In genomic region chr14:65003394-65003793, GRCh38 we compare ENCODE assay signal across 16 cellular contexts. TPM values are rescaled to one million over a fixed set of nuclear protein-coding genes. Genes with fewer than 3 reads are reported as not detected.
DNase-seq lines count a peak whose midpoint lies in the region; ATAC-seq, FAIRE-seq and TF ChIP-seq lines count a peak whose summit lies in the region.
"Had no signal": no experiment of that assay in that cellular context is flagged by ENCODE, and none has a peak within 500 bp of the region (broad histone marks: within the 10 kb centered on the region; RNA-seq: fewer than 3 reads in every experiment).

No MANE protein-coding gene starts in this region.

- intact Hi-C loops in esophagus squamous epithelium (cut with DNase I) = no loop called here
- intact Hi-C loops in heart left ventricle (cut with DNase I) = no loop called here

- H3K27me3 ChIP-seq in astrocyte (ENCODE audit: insufficient read depth, low read length) = no peaks in the 10 kb centered on the region
- no peaks in the 10 kb centered on the region for H3K27me3 ChIP-seq in esophagus squamous epithelium
- no peaks in the 10 kb centered on the region for H3K27me3 ChIP-seq in heart left ventricle
- H3K27me3 ChIP-seq: tibial artery had no signal

- no peaks in the 10 kb centered on the region for H3K36me3 ChIP-seq in astrocyte (ENCODE audit: insufficient read depth, low read length)
- peaks cover 0 to 28% (median 0%) of the 10 kb centered on the region in 3 donors for H3K36me3 ChIP-seq in esophagus squamous epithelium
- H3K36me3 ChIP-seq in heart left ventricle = peaks cover 0 to 23% (median 5%) of the 10 kb centered on the region in 9 donors

- FAIRE-seq in astrocyte (lab: Jason Lieb, UNC) = no peak
- FAIRE-seq: endothelial cell of umbilical vein, H1 had no signal

- H3K9me3 ChIP-seq in astrocyte (ENCODE audit: insufficient read depth, low read depth, low read length) (no peaks in the 10 kb centered on the region), esophagus squamous epithelium (no peaks in the 10 kb centered on the region), heart left ventricle (no peaks in the 10 kb centered on the region)
- H3K9me3 ChIP-seq: tibial artery had no signal

- no peak overlapping the region for H3K4me3 Mint-ChIP-seq in astrocyte (ENCODE audit: unreplicated experiment)
- H3K4me3 Mint-ChIP-seq: brain had no signal

- peak; percentile 64 for ATAC-seq in GM19395 (IDR thresholded peaks at IDR 0.05; ENCODE audit: unreplicated experiment)
- peak; percentile 54 for ATAC-seq in HG03060 (IDR thresholded peaks at IDR 0.05; ENCODE audit: low read depth, unreplicated experiment)
- ATAC-seq in esophagus mucosa = no peak
- no peak for ATAC-seq in heart left ventricle

- H3K27me3 Mint-ChIP-seq in astrocyte (ENCODE audit: low read depth, unreplicated experiment) = no peaks in the 10 kb centered on the region
- H3K27me3 Mint-ChIP-seq: brain had no signal

- TF ChIP-seq POLR2A in esophagus squamous epithelium (IDR thresholded peaks at IDR 0.05) (no peak), heart left ventricle (IDR thresholded peaks at IDR 0.05) (no peak)

- no peaks in the 10 kb centered on the region for H3K9me3 Mint-ChIP-seq in astrocyte (ENCODE audit: unreplicated experiment)
- H3K9me3 Mint-ChIP-seq: brain had no signal

- peaks cover under 1% of the 10 kb centered on the region for H3K36me3 Mint-ChIP-seq in astrocyte (ENCODE audit: low read depth, unreplicated experiment)

- H3K4me2 ChIP-seq in astrocyte (ENCODE audit: low read length) = peak overlapping the region; percentile 38

- TF ChIP-seq CTCF in GM13977 (IDR thresholded peaks at IDR 0.05; ENCODE audit: extremely low read depth, insufficient read depth, missing control alignments) (no peak), astrocyte (IDR thresholded peaks at IDR 0.05; ENCODE audit: insufficient read depth, low read depth, low read length) (no peak), esophagus squamous epithelium (IDR thresholded peaks at IDR 0.05) (no peak), heart left ventricle (IDR thresholded peaks at IDR 0.05) (no peak)

- H3K27ac Mint-ChIP-seq in astrocyte (ENCODE audit: unreplicated experiment) = peak overlapping the region; percentile 49

- H3K9ac ChIP-seq in astrocyte (ENCODE audit: low read length) = no peak overlapping the region

- peaks cover 34% of the 10 kb centered on the region for H3K4me1 Mint-ChIP-seq in astrocyte (ENCODE audit: low read depth, unreplicated experiment)

- WGBS in esophagus squamous epithelium, 2 donors = 78 to 82% methylated on average over 2 of the region's 2 CpGs
- WGBS in heart left ventricle, 4 donors = 87 to 95% (median 95%) methylated on average over 2 of the region's 2 CpGs

- peaks cover 13% of the 10 kb centered on the region for H3K79me2 ChIP-seq in astrocyte (ENCODE audit: insufficient read depth, low read length)

- no peak overlapping the region for H3K27ac ChIP-seq in astrocyte (ENCODE audit: low read depth, low read length)
- H3K27ac ChIP-seq in esophagus squamous epithelium = peak overlapping the region in 1 of 4 donors; percentile 5
- H3K27ac ChIP-seq in heart left ventricle = no peak overlapping the region
- H3K27ac ChIP-seq: C4-2B, tibial artery had no signal

- no peak overlapping the region for H2AFZ ChIP-seq in astrocyte (ENCODE audit: low read depth, low read length)

- in situ Hi-C loops in GM13977 (cut with MboI; ENCODE audit: low pct_unique_long_range_greater_than_20kb, low sequenced_read_pairs, unreplicated experiment) = no loop called here

- H3K4me1 ChIP-seq in astrocyte (ENCODE audit: insufficient read depth, low read length) = peaks cover 34% of the 10 kb centered on the region
- H3K4me1 ChIP-seq in esophagus squamous epithelium = peaks cover 4 to 43% (median 7%) of the 10 kb centered on the region in 3 donors
- peaks cover 0 to 23% (median 1%) of the 10 kb centered on the region in 12 donors for H3K4me1 ChIP-seq in heart left ventricle
- H3K4me1 ChIP-seq: tibial artery had no signal

- H4K20me1 ChIP-seq in astrocyte (ENCODE audit: insufficient read depth, low read length) = no peaks in the 10 kb centered on the region

- peak; percentile 26 for DNase-seq in GM13977 (ENCODE audit: low spot score)
- no peak for DNase-seq in astrocyte (ENCODE audit: low read depth)
- no peak for DNase-seq in esophagus squamous epithelium (lab: John Stamatoyannopoulos, UW)
- DNase-seq in dermis blood vessel endothelial cell = no peak
- no peak for DNase-seq in heart left ventricle
- DNase-seq: activated CD4-positive, alpha-beta T cell treated with anti-CD3 and anti-CD28 coated beads, Interleukin-2, amount 50 U/mL, for 1 hour; midbrain; NCI-H774; tibial artery had no signal

- no peak overlapping the region for H3K4me3 ChIP-seq in astrocyte (ENCODE audit: insufficient read depth, low read depth, low read length)
- H3K4me3 ChIP-seq in esophagus squamous epithelium = no peak overlapping the region
- H3K4me3 ChIP-seq in heart left ventricle = no peak overlapping the region
- H3K4me3 ChIP-seq: tibial artery had no signal

RNA-seq across cellular contexts. Expression of gene FNTB, which starts 16.7 kb away (rescaled TPM):
- 19.9 and 20.0 TPM in 2 replicates for total RNA-seq in astrocyte
- 10 to 100 TPM; 16.2 to 20.4 (median 18.2) TPM for total RNA-seq in esophagus squamous epithelium
- 8.5 and 13.3 TPM in 2 replicates for total RNA-seq in dermis blood vessel endothelial cell
- 22.6 TPM for total RNA-seq in esophagus mucosa
- total RNA-seq in heart left ventricle = 10 to 100 TPM; 13.0 to 20.8 (median 16.7) TPM
- polyA plus RNA-seq in heart left ventricle = 10 to 100 TPM; 10.5 to 22.5 TPM

RNA-seq across cellular contexts. Expression of gene RAB15, which starts 31.3 kb away (rescaled TPM):
- 32.1 and 36.3 TPM in 2 replicates for total RNA-seq in astrocyte
- total RNA-seq in esophagus squamous epithelium = 1 to 10 TPM; 2.5 to 7.0 (median 5.2) TPM
- total RNA-seq in dermis blood vessel endothelial cell = 9.5 and 10.4 TPM in 2 replicates
- total RNA-seq in esophagus mucosa = 1.8 TPM
- 10 to 100 TPM; 15.2 to 70.4 (median 22.5) TPM for total RNA-seq in heart left ventricle
- polyA plus RNA-seq in heart left ventricle = 10 to 100 TPM; 12.0 to 53.6 TPM

Comparison
In these comparisons a context has a peak if more than half of its experiments do, and no peak if none do; other contexts are left out.
1. ATAC-seq: peak in GM19395 (single experiment) and HG03060 (single experiment); none in esophagus mucosa (single experiment) and heart left ventricle (0 of 4).